ENCODE assay signal across 9 cellular contexts in genomic region chr7:132394283-132395003, GRCh38.
DNase-seq lines count a peak whose midpoint lies in the region; ATAC-seq and TF ChIP-seq lines count a peak whose summit lies in the region.
"Had no signal": no experiment of that assay in that cellular context is flagged by ENCODE, and none has a peak within 500 bp of the region (broad histone marks: within the 10 kb centered on the region; RNA-seq: fewer than 3 reads in every experiment).

No MANE protein-coding gene starts in this region.

- H3K36me3 Mint-ChIP-seq in activated CD4-positive, alpha-beta T cell treated with anti-CD3 and anti-CD28 coated beads for 36 hours (ENCODE audit: low read depth): no peaks in the 10 kb centered on the region
- no peaks in the 10 kb centered on the region for H3K36me3 Mint-ChIP-seq in neural progenitor cell
- H3K36me3 Mint-ChIP-seq in endothelial cell (ENCODE audit: low read depth, unreplicated experiment): no peaks in the 10 kb centered on the region

- TF ChIP-seq CTCF in neural progenitor cell (IDR thresholded peaks at IDR 0.05) (peak; percentile 36), endothelial cell (IDR thresholded peaks at IDR 0.05; ENCODE audit: unreplicated experiment) (no peak)

- peaks cover 2% of the 10 kb centered on the region for H3K27me3 Mint-ChIP-seq in activated CD4-positive, alpha-beta T cell treated with anti-CD3 and anti-CD28 coated beads for 36 hours
- peaks cover 12% of the 10 kb centered on the region for H3K27me3 Mint-ChIP-seq in neural progenitor cell (ENCODE audit: insufficient read depth, low read depth)
- H3K27me3 Mint-ChIP-seq in endothelial cell (ENCODE audit: unreplicated experiment): no peaks in the 10 kb centered on the region

- no peaks in the 10 kb centered on the region for H3K4me1 Mint-ChIP-seq in activated CD4-positive, alpha-beta T cell treated with anti-CD3 and anti-CD28 coated beads for 36 hours
- H3K4me1 Mint-ChIP-seq in neural progenitor cell: peaks cover 3% of the 10 kb centered on the region
- peaks cover 4% of the 10 kb centered on the region for H3K4me1 Mint-ChIP-seq in endothelial cell (ENCODE audit: unreplicated experiment)

- no peak overlapping the region for H3K9ac ChIP-seq in neural progenitor cell

- POLR2A ChIA-PET in activated CD4-positive, alpha-beta T cell treated with anti-CD3 and anti-CD28 coated beads for 36 hours (lab: Charles Lee): no interaction called here

- H3K4me2 ChIP-seq in neural progenitor cell: no peak overlapping the region

- no peaks in the 10 kb centered on the region for H3K79me2 ChIP-seq in neural progenitor cell (ENCODE audit: low read depth)

- H3K4me3 ChIP-seq in neural progenitor cell: no peak overlapping the region

- no peaks in the 10 kb centered on the region for H3K4me1 ChIP-seq in neural progenitor cell

- H3K27me3 ChIP-seq in neural progenitor cell: no peaks in the 10 kb centered on the region

- intact Hi-C loops in activated CD4-positive, alpha-beta T cell treated with anti-CD3 and anti-CD28 coated beads for 36 hours (cut with DNase I, micrococcal nuclease): loop anchor here (1.0 to 5.0 kb wide), 2 partner anchors 186 to 838 kb away; no protein-coding TSS in a partner anchor

- H3K4me3 Mint-ChIP-seq in activated CD4-positive, alpha-beta T cell treated with anti-CD3 and anti-CD28 coated beads for 36 hours: no peak overlapping the region
- no peak overlapping the region for H3K4me3 Mint-ChIP-seq in neural progenitor cell
- no peak overlapping the region for H3K4me3 Mint-ChIP-seq in endothelial cell (ENCODE audit: unreplicated experiment)

- ATAC-seq in activated CD4-positive, alpha-beta T cell treated with anti-CD3 and anti-CD28 coated beads for 36 hours: no peak

- H3F3A ChIP-seq in neural progenitor cell (ENCODE audit: low read depth): no peaks in the 10 kb centered on the region

- H3K27ac ChIP-seq in neural progenitor cell: no peak overlapping the region

- H3K36me3 ChIP-seq in neural progenitor cell: no peaks in the 10 kb centered on the region

- H3K9me3 ChIP-seq in neural progenitor cell (ENCODE audit: low read depth): no peaks in the 10 kb centered on the region

- H3K9me3 Mint-ChIP-seq in activated CD4-positive, alpha-beta T cell treated with anti-CD3 and anti-CD28 coated beads for 36 hours (ENCODE audit: low read depth): no peaks in the 10 kb centered on the region
- H3K9me3 Mint-ChIP-seq in neural progenitor cell (no peaks in the 10 kb centered on the region), endothelial cell (ENCODE audit: unreplicated experiment) (no peaks in the 10 kb centered on the region)

- H2AFZ ChIP-seq in neural progenitor cell (replicated peaks): no peak overlapping the region

- CTCF ChIA-PET in activated CD4-positive, alpha-beta T cell treated with anti-CD3 and anti-CD28 coated beads for 36 hours (lab: Charles Lee): interaction anchor here (0.8 to 1.8 kb wide), 6 partner anchors 28 to 1040 kb away, joined by 3 to 19 read pairs (median 4); no protein-coding TSS in a partner anchor

- DNase-seq in activated CD4-positive, alpha-beta T cell treated with anti-CD3 and anti-CD28 coated beads for 36 hours: peak; percentile 27
- no peak for DNase-seq in activated CD4-positive, alpha-beta T cell treated with anti-CD3 and anti-CD28 coated beads for 48 hours
- DNase-seq in NCI-H2171 (lab: John Stamatoyannopoulos, UW) (peak; percentile 78), neural progenitor cell (ENCODE audit: low spot score) (no peak), SW 1271 (lab: John Stamatoyannopoulos, UW) (no peak), EL (no peak), endothelial cell (ENCODE audit: low spot score) (no peak)
- peak; percentile 10 for DNase-seq in effector CD8-positive, alpha-beta T cell (lab: John Stamatoyannopoulos, UW)
- DNase-seq: NCI-H2081 had no signal

- no peaks in the 10 kb centered on the region for H4K20me1 ChIP-seq in neural progenitor cell (ENCODE audit: low read depth)

- H3K27ac Mint-ChIP-seq in activated CD4-positive, alpha-beta T cell treated with anti-CD3 and anti-CD28 coated beads for 36 hours: no peak overlapping the region
- no peak overlapping the region for H3K27ac Mint-ChIP-seq in neural progenitor cell
- no peak overlapping the region for H3K27ac Mint-ChIP-seq in endothelial cell (ENCODE audit: unreplicated experiment)

Comparison
In these comparisons a context has a peak if more than half of its experiments do, and no peak if none do; other contexts are left out.
1. DNase-seq: peak in activated CD4-positive, alpha-beta T cell treated with anti-CD3 and anti-CD28 coated beads for 36 hours (single experiment), NCI-H2171 (single experiment) and effector CD8-positive, alpha-beta T cell (single experiment); none in activated CD4-positive, alpha-beta T cell treated with anti-CD3 and anti-CD28 coated beads for 48 hours (single experiment), neural progenitor cell (single experiment), SW 1271 (0 of 2), EL (single experiment) and endothelial cell (single experiment).